ENCODE assay signal across 18 cellular contexts in genomic region chrX:40282901-40283674, GRCh38.
"Had no signal": no experiment of that assay in that cellular context is flagged by ENCODE, and none has a peak within 500 bp of the region (broad histone marks: within the 10 kb centered on the region; RNA-seq: fewer than 3 reads in every experiment).

No MANE protein-coding gene starts in this region.

- H3K27ac ChIP-seq: breast epithelium, dorsolateral prefrontal cortex, SK-N-MC, WERI-Rb-1 had no signal

- H3K27me3 ChIP-seq: gastroesophageal sphincter, tibial nerve had no signal

- ATAC-seq: activated CD4-positive, alpha-beta T cell treated with anti-CD3 and anti-CD28 coated beads for 36 hours; activated naive CD8-positive, alpha-beta T cell treated with anti-CD3 and anti-CD28 coated beads, Interleukin-2, amount 50 U/mL, for 24 hours; esophagus mucosa; gastroesophageal sphincter; stimulated activated effector memory CD8-positive, alpha-beta T cell treated with anti-CD3 and anti-CD28 coated beads, Interleukin-12 subunit alpha, Interleukin-12 subunit beta, amount 100 ng/mL, for 72 hours had no signal

- H3K36me3 ChIP-seq: breast epithelium, gastroesophageal sphincter, tibial nerve, WERI-Rb-1 had no signal

- DNase-seq: activated CD4-positive, alpha-beta memory T cell treated with anti-CD3 and anti-CD28 coated beads, Interleukin-2, amount 10 ng/mL, durations not matched to agents 7 days and 5 days; activated CD4-positive, alpha-beta T cell treated with anti-CD3 and anti-CD28 coated beads for 36 hours; activated naive CD4-positive, alpha-beta T cell treated with Interleukin-2 at 50 U/mL for 16 hours; activated naive CD8-positive, alpha-beta T cell treated with anti-CD3 and anti-CD28 coated beads, Interleukin-2, amount 50 U/mL, for 24 hours; dorsolateral prefrontal cortex; hippocampal formation; midbrain; retina; small intestine; T-helper 1 cell; WERI-Rb-1 had no signal

- H3K4me1 ChIP-seq: breast epithelium had no signal

- H3K9me3 ChIP-seq: gastroesophageal sphincter, tibial nerve had no signal

- H3K4me3 ChIP-seq: breast epithelium, dorsolateral prefrontal cortex, gastroesophageal sphincter, lung, SK-N-MC, tibial nerve had no signal
